In the genomic region with DNA sequence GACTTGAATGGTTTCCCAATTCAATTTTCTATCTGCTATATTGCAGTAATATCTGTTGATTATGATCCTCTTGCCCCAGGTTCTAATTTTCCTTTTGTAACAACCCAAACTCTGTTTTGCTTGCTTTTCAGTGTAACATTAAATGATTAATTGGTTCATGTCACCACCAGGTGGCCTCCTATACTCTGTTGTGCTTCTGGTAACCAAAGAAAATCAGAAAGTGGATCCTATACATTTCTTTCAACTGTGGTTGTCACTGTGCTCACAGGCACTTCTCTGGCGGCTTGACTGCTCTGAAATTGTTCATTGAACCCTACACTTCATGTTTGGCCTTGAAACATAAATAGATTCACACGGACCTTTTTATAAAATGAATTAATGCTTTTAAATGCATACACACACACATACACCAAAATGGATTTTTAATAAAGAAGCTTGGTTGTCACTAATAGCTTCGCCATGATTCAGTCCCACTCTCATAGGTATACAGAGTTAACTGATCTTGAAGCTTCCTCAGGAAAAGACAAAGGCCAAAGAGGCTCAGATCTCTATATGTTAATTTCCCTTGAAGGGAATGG, we compare ENCODE assay signal across 8 cellular contexts.
A peak's percentile ranks its signal among the peaks of the same experiment; 100 is the strongest.
DNase-seq lines count a peak whose midpoint lies in the region; ATAC-seq and TF ChIP-seq lines count a peak whose summit lies in the region.

No MANE protein-coding gene starts in this region.

- H2AFZ ChIP-seq in MM.1S (ENCODE audit: low read length), result no peak overlapping the region

- no peaks in the 10 kb centered on the region for H3K79me2 ChIP-seq in MM.1S (ENCODE audit: low read length)

- no peaks in the 10 kb centered on the region for H3K9me2 ChIP-seq in MM.1S (replicated peaks; ENCODE audit: insufficient read depth, low read length)

- peak; percentile 66 for TF ChIP-seq CTCF in BE2C (IDR thresholded peaks at IDR 0.05; ENCODE audit: low read depth, low read length)
- peak; percentile 47 for TF ChIP-seq CTCF in MM.1S (IDR thresholded peaks at IDR 0.05; ENCODE audit: low read length)
- TF ChIP-seq CTCF in fibroblast of the aortic adventitia (IDR thresholded peaks at IDR 0.05; ENCODE audit: insufficient read depth, low read length), result peak; percentile 48
- peak; percentile 58 for TF ChIP-seq CTCF in psoas muscle (IDR thresholded peaks at IDR 0.05)

- H3K36me3 ChIP-seq in BE2C (no peaks in the 10 kb centered on the region), MM.1S (replicated peaks; ENCODE audit: insufficient read depth, low read length) (no peaks in the 10 kb centered on the region), psoas muscle (ENCODE audit: insufficient read depth in 1 of 2, low read depth in 1 of 2) (no peaks in the 10 kb centered on the region)

- H3K4me3 ChIP-seq in BE2C (ENCODE audit: low read depth, low read length), result no peak overlapping the region
- H3K4me3 ChIP-seq in MM.1S (ENCODE audit: low read length), result no peak overlapping the region
- H3K4me3 ChIP-seq in fibroblast of the aortic adventitia (ENCODE audit: low read depth, low read length), result no peak overlapping the region
- H3K4me3 ChIP-seq in psoas muscle, result no peak overlapping the region

- no peak overlapping the region for H3K9ac ChIP-seq in MM.1S (ENCODE audit: low read length)

- H3K4me2 ChIP-seq in MM.1S (ENCODE audit: low read depth, low read length), result no peak overlapping the region

- 62 to 64% (median 63%) methylated on average over 3 of the region's 3 CpGs for WGBS in psoas muscle, 3 donors

- intact Hi-C loops in psoas muscle (cut with DNase I), result loop anchor here in 1 of 2 donors (10.0 kb wide), 1 partner anchor 1084 kb away; no protein-coding TSS in a partner anchor

- peaks cover 4% of the 10 kb centered on the region; the same call in 1 of the 2 replicates for H3F3A ChIP-seq in MM.1S (ENCODE audit: insufficient read depth, low read length)

- H3K4me1 ChIP-seq in BE2C, result peaks cover 10% of the 10 kb centered on the region
- H3K4me1 ChIP-seq in MM.1S (ENCODE audit: low read length), result peaks cover 2% of the 10 kb centered on the region
- peaks cover 40% of the 10 kb centered on the region for H3K4me1 ChIP-seq in psoas muscle

- ATAC-seq in GM18870 (IDR thresholded peaks at IDR 0.05; ENCODE audit: unreplicated experiment) (peak; percentile 65), SK-N-SH treated with all-trans-retinoic acid at 6 μM for 48 hours (peak; percentile 74), psoas muscle (peak in 3 of 4 donors; percentile 37 to 44 (median 42)), GM18873 (IDR thresholded peaks at IDR 0.05; ENCODE audit: low FRiP score, unreplicated experiment) (no peak)

- DNase-seq in BE2C (peak; percentile 56), MM.1S (peak; percentile 33), fibroblast of the aortic adventitia (ENCODE audit: low read depth) (peak; percentile 63), psoas muscle (no peak), mucosa of gallbladder (ENCODE audit: low spot score) (no peak)

- H3K27ac ChIP-seq in MM.1S (ENCODE audit: low read length) (no peak overlapping the region), psoas muscle (no peak overlapping the region)

- H3K9me3 ChIP-seq in BE2C (no peaks in the 10 kb centered on the region), MM.1S (replicated peaks; ENCODE audit: insufficient read depth, low read length) (no peaks in the 10 kb centered on the region), psoas muscle (no peaks in the 10 kb centered on the region)

- H3K27me3 ChIP-seq in BE2C, result no peaks in the 10 kb centered on the region
- no peaks in the 10 kb centered on the region for H3K27me3 ChIP-seq in MM.1S (replicated peaks; ENCODE audit: insufficient read depth, low read length)
- H3K27me3 ChIP-seq in psoas muscle (ENCODE audit: insufficient read depth in 3 of 3, low read length in 2 of 3), result no peaks in the 10 kb centered on the region

- H4K20me1 ChIP-seq in MM.1S (ENCODE audit: insufficient read depth, low read length), result no peaks in the 10 kb centered on the region

TF ChIP-seq in SK-N-SH treated with all-trans-retinoic acid at 6 μM for 48 hours, 23 proteins besides CTCF, POLR2A, EP300 and RAD21:
- no peak for TF ChIP-seq ZC3H10 (CRISPR knock-in tag; IDR thresholded peaks at IDR 0.05)
- no peak for TF ChIP-seq RARB (CRISPR knock-in tag; IDR thresholded peaks at IDR 0.05)
- TF ChIP-seq ZNF70 (CRISPR knock-in tag; IDR thresholded peaks at IDR 0.05), result no peak
- no peak for TF ChIP-seq OSR1 (CRISPR knock-in tag; IDR thresholded peaks at IDR 0.05)
- TF ChIP-seq ZNF8 (CRISPR knock-in tag; IDR thresholded peaks at IDR 0.05), result no peak
- TF ChIP-seq CREB5 (CRISPR knock-in tag; IDR thresholded peaks at IDR 0.05; ENCODE audit: low read depth), result no peak
- no peak for TF ChIP-seq POU6F1 (CRISPR knock-in tag; IDR thresholded peaks at IDR 0.05; ENCODE audit: borderline replicate concordance, low read depth)
- no peak for TF ChIP-seq SNAI2 (CRISPR knock-in tag; IDR thresholded peaks at IDR 0.05)
- no peak for TF ChIP-seq PATZ1 (CRISPR knock-in tag; IDR thresholded peaks at IDR 0.05; ENCODE audit: borderline replicate concordance)
- TF ChIP-seq ZFP3 (CRISPR knock-in tag; IDR thresholded peaks at IDR 0.05), result no peak
- no peak for TF ChIP-seq PPARA (CRISPR knock-in tag; IDR thresholded peaks at IDR 0.05; ENCODE audit: borderline replicate concordance)
- no peak for TF ChIP-seq ZNF565 (CRISPR knock-in tag; conservative IDR thresholded peaks at IDR 0.05; ENCODE audit: low read depth)
- TF ChIP-seq ZFP30 (CRISPR knock-in tag; IDR thresholded peaks at IDR 0.05), result no peak
- TF ChIP-seq BACH2 (CRISPR knock-in tag; IDR thresholded peaks at IDR 0.05; ENCODE audit: borderline replicate concordance), result no peak
- TF ChIP-seq ISL1 (CRISPR knock-in tag; IDR thresholded peaks at IDR 0.05), result no peak
- no peak for TF ChIP-seq TOX (CRISPR knock-in tag; IDR thresholded peaks at IDR 0.05; ENCODE audit: borderline replicate concordance)
- TF ChIP-seq ARNTL (CRISPR knock-in tag; IDR thresholded peaks at IDR 0.05; ENCODE audit: borderline replicate concordance, low read depth), result no peak

Comparison
In these comparisons a context has a peak if more than half of its experiments do, and no peak if none do; other contexts are left out.
1. DNase-seq: peak in BE2C (single experiment), MM.1S (single experiment) and fibroblast of the aortic adventitia (single experiment); none in psoas muscle (0 of 2) and mucosa of gallbladder (single experiment).
2. Peak in every context shown above with its lines, with median percentiles within 50 percentile points of each other: CTCF ChIP-seq.